Comparison of ENCODE assay signal across 23 cellular contexts in genomic region chr9:131043097-131043496, GRCh38. TPM values are rescaled to one million over a fixed set of nuclear protein-coding genes. Genes with fewer than 3 reads are reported as not detected.
A peak's percentile ranks its signal among the peaks of the same experiment; 100 is the strongest.
DNase-seq lines count a peak whose midpoint lies in the region; ATAC-seq, FAIRE-seq and TF ChIP-seq lines count a peak whose summit lies in the region.
"Had no signal": no experiment of that assay in that cellular context is flagged by ENCODE, and none has a peak within 500 bp of the region (broad histone marks: within the 10 kb centered on the region; RNA-seq: fewer than 3 reads in every experiment).

No MANE protein-coding gene starts in this region.

- TF ChIP-seq CTCF in GM12878 (IDR thresholded peaks at IDR 0.05 in 2 of 3, conservative IDR thresholded peaks at IDR 0.05 in 1 of 3; ENCODE audit: control insufficient read depth in 2 of 3, extremely low read depth in 1 of 3, insufficient read depth in 1 of 3, low read depth in 3 of 3, low read length in 3 of 3) = no peak

- no peaks in the 10 kb centered on the region for H3K36me3 Mint-ChIP-seq in stimulated activated memory B cell treated with anti-CD40 and anti-IgM and Interleukin-4, amounts not matched to agents 10 μg/mL and 1 μg/mL and 100 μg/mL, for 72 hours

- CTCF ChIA-PET in GM12878 (lab: Yijun Ruan, JAX) = interaction anchor here (0.7 to 2.0 kb wide), 10 partner anchors 14 to 797 kb away, joined by 3 to 12 read pairs (median 3); no protein-coding TSS in a partner anchor

- WGBS in GM12878 (ENCODE audit: insufficient coverage, insufficient replicate concordance, low lambda C conversion rate, missing lambda C conversion rate) = 2% methylated on average over 3 of the region's 3 CpGs

- H3K9ac ChIP-seq in GM12878 (ENCODE audit: control insufficient read depth, insufficient read depth, low read length) = no peak overlapping the region

- in situ Hi-C loops in GM12878 (cut with MboI) = loop anchor here (5.0 kb wide), 1 partner anchor 171 kb away; no protein-coding TSS in a partner anchor

- 0 out of 2 replicates have a peak overlapping the region, but pooled peaks have one; percentile 1 for H3K27ac ChIP-seq in GM12878 (ENCODE audit: control insufficient read depth, insufficient read depth)
- H3K27ac ChIP-seq: colonic mucosa, RWPE1 had no signal

- no peaks in the 10 kb centered on the region for H3K9me3 Mint-ChIP-seq in stimulated activated memory B cell treated with anti-CD40 and anti-IgM and Interleukin-4, amounts not matched to agents 10 μg/mL and 1 μg/mL and 100 μg/mL, for 72 hours
- H3K9me3 Mint-ChIP-seq: CD4-positive, alpha-beta T cell; nephron; stimulated activated naive CD8-positive, alpha-beta T cell treated with anti-CD3 and anti-CD28 coated beads, Interleukin-15, amount 100 ng/mL, for 72 hours; T-helper 1 cell treated with Interleukin-12 subunit alpha and Interleukin-12 subunit beta and Interleukin-4 antibody, amounts not matched to agents 30 μg/mL and 1 μg/mL, for 36 hours had no signal

- peak overlapping the region; percentile 68 for H2AFZ ChIP-seq in GM12878 (ENCODE audit: control insufficient read depth, low read depth, low read length)

- RAD21 ChIA-PET in GM12878 (lab: Charles Lee; ENCODE audit: unreplicated experiment) = interaction anchor here (1.0 to 1.2 kb wide), 2 partner anchors 327 to 342 kb away, joined by 3 read pairs; no protein-coding TSS in a partner anchor

- intact Hi-C loops in Right ventricle myocardium inferior (cut with DNase I) (loop anchor here (10.0 kb wide), 1 partner anchor 108 kb away; the partner anchor contains the start of gene FIBCD1), left ventricle myocardium superior (cut with micrococcal nuclease) (loop anchor here (10.0 kb wide), 1 partner anchor 338 kb away; no protein-coding TSS in a partner anchor), GM12878 (cut with micrococcal nuclease; ENCODE audit: unreplicated experiment) (loop anchor here (10.0 kb wide), 2 partner anchors 108 to 278 kb away; partner anchors contain the start of gene FIBCD1)

- DNase-seq in Right ventricle myocardium inferior (ENCODE audit: missing footprints) (peak; percentile 17), left ventricle myocardium superior (no peak), NOMO-1 treated with dmso at 0.1 percent for 144 hours (lab: John Stamatoyannopoulos, UW; ENCODE audit: unreplicated experiment) (peak; percentile 12), GM12878 (ENCODE audit: low read depth, low spot score) (no peak), Ammon's horn (ENCODE audit: low spot score) (no peak), NCI-H446 (lab: John Stamatoyannopoulos, UW) (no peak), NCI-H1930 (lab: John Stamatoyannopoulos, UW) (no peak)
- DNase-seq: activated CD4-positive, alpha-beta T cell treated with anti-CD3 and anti-CD28 coated beads for 1 hour; activated CD8-positive, alpha-beta memory T cell treated with anti-CD3 and anti-CD28 coated beads, Interleukin-2, amount 50 U/mL, for 48 hours; activated naive CD4-positive, alpha-beta T cell; CD4-positive, alpha-beta T cell; colonic mucosa; DND-41; NCI-H187; NCI-H524 treated with DMSO at 0.1 percent for 48 hours; stimulated activated naive CD8-positive, alpha-beta T cell treated with anti-CD3 and anti-CD28 coated beads, Interleukin-15, amount 100 ng/mL, for 72 hours had no signal

- no peak overlapping the region for H3K4me3 ChIP-seq in GM12878
- H3K4me3 ChIP-seq: colonic mucosa had no signal

- H3K9me3 ChIP-seq in GM12878 (replicated peaks; ENCODE audit: control insufficient read depth, insufficient read depth, low read length) = no peaks in the 10 kb centered on the region
- H3K9me3 ChIP-seq: colonic mucosa had no signal

- no TSS peak for BruUV-seq in GM12878 (replicated peaks; lab: Mats Ljungman, UMichigan)

- ATAC-seq in Right ventricle myocardium inferior = no peak
- ATAC-seq in left ventricle myocardium superior = no peak
- peak; percentile 66 for ATAC-seq in GM12878
- ATAC-seq in stimulated activated memory B cell treated with anti-CD40 and anti-IgM and Interleukin-4, amounts not matched to agents 10 μg/mL and 1 μg/mL and 100 μg/mL, for 72 hours = peak; percentile 81

- no peaks in the 10 kb centered on the region for H4K20me1 ChIP-seq in GM12878 (ENCODE audit: control insufficient read depth, insufficient read depth)

- POLR2A ChIA-PET in GM12878 (lab: Charles Lee) = no interaction called here

- no peaks in the 10 kb centered on the region for H3K27me3 ChIP-seq in GM12878 (replicated peaks in 1 of 2; ENCODE audit: control insufficient read depth in 2 of 2, insufficient read depth in 2 of 2, low read length in 1 of 2)
- H3K27me3 ChIP-seq: colonic mucosa had no signal

- H3K36me3 ChIP-seq in GM12878 (ENCODE audit: control insufficient read depth in 2 of 2, insufficient read depth in 2 of 2, low read length in 1 of 2) = no peaks in the 10 kb centered on the region
- H3K36me3 ChIP-seq: colonic mucosa had no signal

- SMC1A ChIA-PET in GM12878 (lab: Charles Lee; ENCODE audit: uncharacterized antibody, unreplicated experiment) = interaction anchor here (0.9 to 2.0 kb wide), 3 partner anchors 173 to 342 kb away, joined by 3 to 10 read pairs (median 3); no protein-coding TSS in a partner anchor

- no peak for TF ChIP-seq POLR2A in GM12878 (IDR thresholded peaks at IDR 0.05; ENCODE audit: low read depth, low read length)

- H3K27ac Mint-ChIP-seq in stimulated activated memory B cell treated with anti-CD40 and anti-IgM and Interleukin-4, amounts not matched to agents 10 μg/mL and 1 μg/mL and 100 μg/mL, for 72 hours = no peak overlapping the region
- H3K27ac Mint-ChIP-seq: CD4-positive, alpha-beta T cell; nephron; stimulated activated naive CD8-positive, alpha-beta T cell treated with anti-CD3 and anti-CD28 coated beads, Interleukin-15, amount 100 ng/mL, for 72 hours; T-helper 1 cell treated with Interleukin-12 subunit alpha and Interleukin-12 subunit beta and Interleukin-4 antibody, amounts not matched to agents 30 μg/mL and 1 μg/mL, for 36 hours had no signal

- H3K4me1 ChIP-seq in GM12878 (ENCODE audit: control insufficient read depth, insufficient read depth, low read length) = peaks cover 13% of the 10 kb centered on the region
- H3K4me1 ChIP-seq: colonic mucosa had no signal

- TF ChIP-seq RAD21 in GM12878 (IDR thresholded peaks at IDR 0.05; ENCODE audit: insufficient read depth, low read depth, low read length) = no peak

- no peaks in the 10 kb centered on the region for H3K79me2 ChIP-seq in GM12878 (ENCODE audit: control insufficient read depth, insufficient read depth, low read length)

- H3K4me1 Mint-ChIP-seq in stimulated activated memory B cell treated with anti-CD40 and anti-IgM and Interleukin-4, amounts not matched to agents 10 μg/mL and 1 μg/mL and 100 μg/mL, for 72 hours = peaks cover 11% of the 10 kb centered on the region

- no peak for TF ChIP-seq EP300 in GM12878 (IDR thresholded peaks at IDR 0.05; ENCODE audit: borderline replicate concordance in 1 of 2, control insufficient read depth in 1 of 2, low read depth in 2 of 2, low read length in 2 of 2)

- 0 out of 2 replicates have a peak overlapping the region, but pooled peaks have one; percentile 26 for H3K4me2 ChIP-seq in GM12878 (ENCODE audit: control insufficient read depth, insufficient read depth)

- no peak overlapping the region for H3K4me3 Mint-ChIP-seq in stimulated activated memory B cell treated with anti-CD40 and anti-IgM and Interleukin-4, amounts not matched to agents 10 μg/mL and 1 μg/mL and 100 μg/mL, for 72 hours
- H3K4me3 Mint-ChIP-seq: CD4-positive, alpha-beta T cell; nephron; stimulated activated naive CD8-positive, alpha-beta T cell treated with anti-CD3 and anti-CD28 coated beads, Interleukin-15, amount 100 ng/mL, for 72 hours; T-helper 1 cell treated with Interleukin-12 subunit alpha and Interleukin-12 subunit beta and Interleukin-4 antibody, amounts not matched to agents 30 μg/mL and 1 μg/mL, for 36 hours had no signal

- peak; percentile 83 for FAIRE-seq in GM12878 (lab: Jason Lieb, UNC)
- FAIRE-seq: A204.1, frontal cortex had no signal

- peaks cover 18% of the 10 kb centered on the region for H3K27me3 Mint-ChIP-seq in stimulated activated memory B cell treated with anti-CD40 and anti-IgM and Interleukin-4, amounts not matched to agents 10 μg/mL and 1 μg/mL and 100 μg/mL, for 72 hours
- H3K27me3 Mint-ChIP-seq: CD4-positive, alpha-beta T cell had no signal

RNA-seq across cellular contexts. Expression of gene LAMC3, which starts 34.1 kb away (rescaled TPM):
- total RNA-seq in Right ventricle myocardium inferior (0.22 TPM), left ventricle myocardium superior (0.07 TPM), GM12878 (2014; rRNA removed) (under 0.01 TPM in 1 of 2 replicates, not detected in the other), GM12878 (2014; rRNA removed; fragmentation: Illumina TruSeq; extraction: Trizol) (not detected in 2 replicates), GM12878 (2021) (0.08 TPM in 1 of 2 replicates, not detected in the other)
- total RNA-seq in GM12878 (2013; cell fraction: nucleolus; rRNA removed) = not detected in 2 replicates
- not detected for polyA plus RNA-seq in GM12878 (2011; ENCODE audit: low read depth)
- polyA plus RNA-seq in GM12878 (2011; rRNA removed) (not detected in 2 replicates), GM12878 (2014; fragmentation: Illumina TruSeq; extraction: Trizol) (not detected in 2 replicates), GM12878 (2014; fragmentation: Nextera tagmentation; extraction: Ambion mirVana) (not detected), GM12878 (2014; rRNA removed) (not detected in 2 replicates), GM12878 (2016; fragmentation: Nextera tagmentation; extraction: Ambion mirVana) (not detected)
- 0.02 TPM in 1 of 2 replicates, not detected in the other for polyA plus RNA-seq in GM12878 (2011; cell fraction: cytosol; rRNA removed)
- polyA plus RNA-seq in GM12878 (2011; cell fraction: nucleus; rRNA removed) = 0.03 TPM in 1 of 2 replicates, not detected in the other
- polyA plus RNA-seq in GM12878 (2012) = not detected in 2 replicates
- polyA minus RNA-seq in GM12878 (2011; rRNA and poly(A)+ RNA removed) = not detected in 2 replicates
- not detected in 2 replicates for polyA minus RNA-seq in GM12878 (2011; cell fraction: cytosol; rRNA and poly(A)+ RNA removed)
- not detected in 2 replicates for polyA minus RNA-seq in GM12878 (2011; cell fraction: nucleus; rRNA and poly(A)+ RNA removed)
- total RNA-seq: pulmonary artery endothelial cell had no signal

RNA-seq across cellular contexts. Expression of gene AIF1L, which starts 53.2 kb away (rescaled TPM):
- 22.2 TPM for total RNA-seq in Right ventricle myocardium inferior
- total RNA-seq in left ventricle myocardium superior = 22.9 TPM
- total RNA-seq in GM12878 (2013; cell fraction: nucleolus; rRNA removed) = not detected in 2 replicates
- not detected in 2 replicates for total RNA-seq in GM12878 (2014; rRNA removed)
- not detected in 2 replicates for total RNA-seq in GM12878 (2014; rRNA removed; fragmentation: Illumina TruSeq; extraction: Trizol)
- 0.15 TPM in 1 of 2 replicates, not detected in the other for total RNA-seq in GM12878 (2021)
- not detected for polyA plus RNA-seq in GM12878 (2011; ENCODE audit: low read depth)
- 0.07 TPM in 1 of 2 replicates, not detected in the other for polyA plus RNA-seq in GM12878 (2011; rRNA removed)
- polyA plus RNA-seq in GM12878 (2011; cell fraction: cytosol; rRNA removed) = not detected in 2 replicates
- polyA plus RNA-seq in GM12878 (2011; cell fraction: nucleus; rRNA removed) = not detected in 2 replicates
- polyA plus RNA-seq in GM12878 (2012) = 0.07 TPM in 1 of 2 replicates, not detected in the other
- not detected in 2 replicates for polyA plus RNA-seq in GM12878 (2014; fragmentation: Illumina TruSeq; extraction: Trizol)
- not detected for polyA plus RNA-seq in GM12878 (2014; fragmentation: Nextera tagmentation; extraction: Ambion mirVana)
- not detected in 2 replicates for polyA plus RNA-seq in GM12878 (2014; rRNA removed)
- under 1 TPM in 1 of 2 experiments, not detected in 1; 0.08 TPM for polyA plus RNA-seq in GM12878 (2016; fragmentation: Nextera tagmentation; extraction: Ambion mirVana)
- not detected in 2 replicates for polyA minus RNA-seq in GM12878 (2011; rRNA and poly(A)+ RNA removed)
- polyA minus RNA-seq in GM12878 (2011; cell fraction: cytosol; rRNA and poly(A)+ RNA removed) = not detected in 2 replicates
- polyA minus RNA-seq in GM12878 (2011; cell fraction: nucleus; rRNA and poly(A)+ RNA removed) = not detected in 2 replicates
- total RNA-seq: CD4-positive, alpha-beta T cell had no signal

Comparison
In these comparisons a context has a peak if more than half of its experiments do, and no peak if none do; other contexts are left out.
1. DNase-seq: peak in Right ventricle myocardium inferior (single experiment) and NOMO-1 treated with dmso at 0.1 percent for 144 hours (single experiment); none in left ventricle myocardium superior (single experiment), GM12878 (single experiment), Ammon's horn (single experiment), NCI-H446 (0 of 2) and NCI-H1930 (0 of 2).
2. ATAC-seq: peak in GM12878 (single experiment) and stimulated activated memory B cell treated with anti-CD40 and anti-IgM and Interleukin-4, amounts not matched to agents 10 μg/mL and 1 μg/mL and 100 μg/mL, for 72 hours (single experiment); none in Right ventricle myocardium inferior (single experiment) and left ventricle myocardium superior (single experiment).
3. RNA of gene AIF1L, which starts 53.2 kb away (total RNA-seq): 22.9 TPM in left ventricle myocardium superior (single experiment) and 22.2 TPM in Right ventricle myocardium inferior (single experiment); 0.15 TPM in GM12878; every median in the first group is over 10 times any median in the second.